In the genomic region with DNA sequence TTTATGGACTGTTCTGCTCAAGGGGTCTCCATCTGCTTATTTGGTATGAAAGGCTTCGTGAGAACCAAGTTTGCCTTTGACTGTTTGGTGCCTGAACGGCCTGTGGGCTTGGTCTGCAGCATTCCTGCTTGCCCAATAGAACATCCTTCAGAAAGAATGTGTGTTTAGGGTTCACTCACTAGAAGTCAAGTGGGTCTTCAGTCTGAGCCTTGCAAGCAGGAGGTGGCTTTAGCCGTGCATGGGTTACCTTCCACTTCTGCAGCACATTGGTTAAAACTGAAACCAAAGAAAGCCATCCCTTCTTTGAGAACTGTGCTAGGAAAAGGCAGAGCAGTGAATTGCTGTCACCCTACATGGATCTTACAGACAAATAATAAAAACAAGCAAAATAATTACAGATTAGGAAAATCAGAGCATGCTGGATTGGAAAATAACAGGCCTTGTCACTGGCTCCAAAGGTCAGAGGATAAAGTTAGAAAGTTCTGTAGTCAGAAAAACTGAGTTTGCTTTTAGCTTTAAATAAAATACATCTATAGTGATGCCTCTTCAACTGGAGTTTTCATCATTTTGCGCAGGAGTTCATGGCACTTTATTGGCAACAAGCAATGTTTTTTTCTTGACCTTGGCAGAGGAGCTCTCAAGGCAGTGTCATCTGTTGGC, we compare ENCODE assay signal across 20 cellular contexts. TPM values are rescaled to one million over a fixed set of nuclear protein-coding genes. Genes with fewer than 3 reads are reported as not detected.
DNase-seq lines count a peak whose midpoint lies in the region; ATAC-seq and TF ChIP-seq lines count a peak whose summit lies in the region.
"Had no signal": no experiment of that assay in that cellular context is flagged by ENCODE, and none has a peak within 500 bp of the region (broad histone marks: within the 10 kb centered on the region; RNA-seq: fewer than 3 reads in every experiment).

No MANE protein-coding gene starts in this region.

- H3K27ac ChIP-seq in MM.1S (ENCODE audit: low read length) (no peak overlapping the region), lower lobe of right lung (peak overlapping the region; percentile 50), upper lobe of right lung (peak overlapping the region; percentile 36)
- H3K27ac ChIP-seq: Peyer's patch, SK-N-MC had no signal

- DNase-seq in MM.1S, result no peak
- DNase-seq in lower lobe of right lung, result no peak
- no peak for DNase-seq in upper lobe of right lung
- no peak for DNase-seq in DMS53 (lab: John Stamatoyannopoulos, UW)
- DNase-seq in stimulated activated CD4-positive, alpha-beta T cell treated with anti-CD3 and anti-CD28 coated beads, Interleukin-4, amount 100 ng/mL, for 1 hour, result no peak
- DNase-seq in hypothalamus (lab: John Stamatoyannopoulos, UW), result no peak
- DNase-seq: CD4-positive, CD25-positive, alpha-beta regulatory T cell; GDM1; HCEC 1CT; IMR-90; Karpas-422; MG63; NCI-H1092 treated with DMSO at 0.1 percent for 48 hours; NCI-H2081 treated with DMSO at 0.1 percent for 48 hours; NCI-H226; NCI-H524 treated with DMSO at 0.1 percent for 48 hours; Peyer's patch had no signal

- TF ChIP-seq CTCF in MM.1S (IDR thresholded peaks at IDR 0.05; ENCODE audit: low read length), result no peak
- no peak for TF ChIP-seq CTCF in lower lobe of right lung (IDR thresholded peaks at IDR 0.05)
- TF ChIP-seq CTCF in upper lobe of right lung (IDR thresholded peaks at IDR 0.05), result no peak

- H3K36me3 ChIP-seq in MM.1S (replicated peaks; ENCODE audit: insufficient read depth, low read length) (no peaks in the 10 kb centered on the region), lower lobe of right lung (no peaks in the 10 kb centered on the region), upper lobe of right lung (no peaks in the 10 kb centered on the region)
- H3K36me3 ChIP-seq: MG63, Peyer's patch had no signal

- H3K9me3 ChIP-seq in MM.1S (replicated peaks; ENCODE audit: insufficient read depth, low read length) (no peaks in the 10 kb centered on the region), lower lobe of right lung (no peaks in the 10 kb centered on the region), upper lobe of right lung (no peaks in the 10 kb centered on the region)
- H3K9me3 ChIP-seq: MG63, Peyer's patch had no signal

- no peaks in the 10 kb centered on the region for H4K20me1 ChIP-seq in MM.1S (ENCODE audit: insufficient read depth, low read length)

- H3K27me3 ChIP-seq in MM.1S (replicated peaks; ENCODE audit: insufficient read depth, low read length) (no peaks in the 10 kb centered on the region), lower lobe of right lung (ENCODE audit: low read depth) (no peaks in the 10 kb centered on the region), upper lobe of right lung (no peaks in the 10 kb centered on the region)
- H3K27me3 ChIP-seq: MG63, Peyer's patch had no signal

- no peaks in the 10 kb centered on the region for H3F3A ChIP-seq in MM.1S (ENCODE audit: insufficient read depth, low read length)

- H3K4me1 ChIP-seq in MM.1S (ENCODE audit: low read length), result peaks cover 6% of the 10 kb centered on the region; the same call in 1 of the 2 replicates
- peaks cover 30% of the 10 kb centered on the region for H3K4me1 ChIP-seq in lower lobe of right lung
- H3K4me1 ChIP-seq in upper lobe of right lung, result no peaks in the 10 kb centered on the region

- intact Hi-C loops in lower lobe of right lung (cut with DNase I) (no loop called here), upper lobe of right lung (cut with DNase I) (no loop called here)

- H3K4me2 ChIP-seq in MM.1S (ENCODE audit: low read depth, low read length), result peak overlapping the region; percentile 6; the same call in 1 of the 2 replicates

- H3K4me3 ChIP-seq in MM.1S (ENCODE audit: low read length), result no peak overlapping the region
- H3K4me3 ChIP-seq in lower lobe of right lung, result no peak overlapping the region
- no peak overlapping the region for H3K4me3 ChIP-seq in upper lobe of right lung
- H3K4me3 ChIP-seq: MG63, Peyer's patch, SK-N-MC had no signal

- H3K79me2 ChIP-seq in MM.1S (ENCODE audit: low read length), result peaks cover 66% of the 10 kb centered on the region

- no peak overlapping the region for H2AFZ ChIP-seq in MM.1S (ENCODE audit: low read length)

- no peaks in the 10 kb centered on the region for H3K9me2 ChIP-seq in MM.1S (replicated peaks; ENCODE audit: insufficient read depth, low read length)

- ATAC-seq in GM18868 (IDR thresholded peaks at IDR 0.05; ENCODE audit: unreplicated experiment) (peak; percentile 49), lower lobe of right lung (peak; percentile 65 to 82), upper lobe of right lung (peak; percentile 81)
- ATAC-seq: Right ventricle myocardium inferior had no signal

- H3K9ac ChIP-seq in MM.1S (ENCODE audit: low read length), result no peak overlapping the region

RNA-seq across cellular contexts. Expression of a gene that starts 16.6 kb away (rescaled TPM):
- total RNA-seq in lower lobe of right lung, result 61.9 TPM
- total RNA-seq in upper lobe of right lung, result 94.2 TPM
